In genomic region chrX:129462707-129463106, GRCh38 we compare ENCODE assay signal across 16 cellular contexts.
DNase-seq lines count a peak whose midpoint lies in the region; ATAC-seq, FAIRE-seq and TF ChIP-seq lines count a peak whose summit lies in the region.
"Had no signal": no experiment of that assay in that cellular context is flagged by ENCODE, and none has a peak within 500 bp of the region (broad histone marks: within the 10 kb centered on the region; RNA-seq: fewer than 3 reads in every experiment).

No MANE protein-coding gene starts in this region.

- POLR2A ChIA-PET in PC-3 (lab: Charles Lee; ENCODE audit: unreplicated experiment), result no interaction called here

- H3K4me3 ChIP-seq in PC-3 (ENCODE audit: low read length) (no peak overlapping the region), fibroblast of pulmonary artery (replicated peaks; ENCODE audit: low read depth, low read length) (no peak overlapping the region), small intestine (ENCODE audit: low read depth in 1 of 2, low read length in 2 of 2) (no peak overlapping the region), prostate gland (no peak overlapping the region)
- H3K4me3 ChIP-seq: thyroid gland had no signal

- WGBS in small intestine, 3 donors, result 37 to 55% (median 53%) methylated on average over 3 of the region's 3 CpGs
- WGBS in prostate gland, result 33% methylated on average over 3 of the region's 3 CpGs

- H3K9ac ChIP-seq in PC-3 (ENCODE audit: low read length), result no peak overlapping the region
- H3K9ac ChIP-seq: parathyroid adenoma had no signal

- intact Hi-C loops in PC-3 (cut with micrococcal nuclease), result loop anchor here (5.0 kb wide), 1 partner anchor 145 kb away; no protein-coding TSS in a partner anchor
- intact Hi-C loops in prostate gland (cut with DNase I), result no loop called here

- no TSS peak for BruUV-seq in PC-3 (replicated peaks; lab: Mats Ljungman, UMichigan)

- H3K9me3 ChIP-seq in PC-3 (ENCODE audit: low read length), result no peaks in the 10 kb centered on the region
- H3K9me3 ChIP-seq in small intestine (ENCODE audit: control insufficient read depth, low read depth), result no peaks in the 10 kb centered on the region
- H3K9me3 ChIP-seq in prostate gland, result no peaks in the 10 kb centered on the region
- H3K9me3 ChIP-seq: thyroid gland had no signal

- TF ChIP-seq CTCF in PC-3 (conservative IDR thresholded peaks at IDR 0.05; ENCODE audit: low read depth, low read length) (peak; percentile 46), fibroblast of pulmonary artery (IDR thresholded peaks at IDR 0.05; ENCODE audit: low read length, missing control alignments) (peak; percentile 12), prostate gland (IDR thresholded peaks at IDR 0.05) (no peak)

- no peak overlapping the region for H3K27ac ChIP-seq in PC-3 (ENCODE audit: low read length)
- no peak overlapping the region for H3K27ac ChIP-seq in small intestine (ENCODE audit: low read depth in 1 of 2, low read length in 1 of 2)
- H3K27ac ChIP-seq in prostate gland, result no peak overlapping the region
- H3K27ac ChIP-seq: parathyroid adenoma, thyroid gland had no signal

- H3K4me2 ChIP-seq in PC-3 (ENCODE audit: low read length), result no peak overlapping the region

- no peaks in the 10 kb centered on the region for H4K20me1 ChIP-seq in PC-3 (ENCODE audit: low read length)

- H3F3A ChIP-seq in PC-3 (ENCODE audit: low read length, unreplicated experiment), result no peaks in the 10 kb centered on the region

- H2AFZ ChIP-seq in PC-3 (ENCODE audit: low read length), result no peak overlapping the region
- H2AFZ ChIP-seq: parathyroid adenoma had no signal

- no peak for TF ChIP-seq POLR2A in prostate gland (IDR thresholded peaks at IDR 0.05)

- peak; percentile 96 for FAIRE-seq in small intestine (lab: Jason Lieb, UNC)

- CTCF ChIA-PET in PC-3 (lab: Charles Lee), result no interaction called here

- H3K9me2 ChIP-seq in PC-3 (replicated peaks; ENCODE audit: low read length), result no peaks in the 10 kb centered on the region

- H3K4me1 ChIP-seq in PC-3 (ENCODE audit: insufficient read depth, low read length) (no peaks in the 10 kb centered on the region), small intestine (ENCODE audit: control insufficient read depth in 2 of 2, insufficient read depth in 1 of 2, low read depth in 1 of 2, low read length in 1 of 2) (no peaks in the 10 kb centered on the region), prostate gland (replicated peaks) (no peaks in the 10 kb centered on the region)
- H3K4me1 ChIP-seq: parathyroid adenoma, thyroid gland had no signal

- H3K27me3 ChIP-seq in PC-3 (ENCODE audit: low read length) (no peaks in the 10 kb centered on the region), small intestine (ENCODE audit: control insufficient read depth in 2 of 2, insufficient read depth in 2 of 2, low read length in 2 of 2) (no peaks in the 10 kb centered on the region), prostate gland (replicated peaks; ENCODE audit: insufficient read depth) (no peaks in the 10 kb centered on the region)
- H3K27me3 ChIP-seq: thyroid gland had no signal

- H3K36me3 ChIP-seq in PC-3 (ENCODE audit: low read depth, low read length), result peaks cover 6% of the 10 kb centered on the region; the same call in 1 of the 2 replicates
- H3K36me3 ChIP-seq in small intestine (ENCODE audit: control insufficient read depth in 2 of 2, insufficient read depth in 2 of 2, low read length in 2 of 2), result no peaks in the 10 kb centered on the region
- no peaks in the 10 kb centered on the region for H3K36me3 ChIP-seq in prostate gland

- peak; percentile 21 for DNase-seq in NOMO-1 treated with DMSO at 0.1 percent for 48 hours (lab: John Stamatoyannopoulos, UW; ENCODE audit: unreplicated experiment)
- DNase-seq in NOMO-1 (lab: John Stamatoyannopoulos, UW; ENCODE audit: unreplicated experiment in 2 of 2), result no peak
- DNase-seq in PC-3, result peak; percentile 7
- DNase-seq in fibroblast of pulmonary artery (ENCODE audit: low read depth), result no peak
- DNase-seq in small intestine, result no peak
- no peak for DNase-seq in stimulated activated naive CD4-positive, alpha-beta T cell (lab: John Stamatoyannopoulos, UW)
- DNase-seq in prostate gland (ENCODE audit: low spot score), result no peak
- DNase-seq: activated CD4-positive, alpha-beta T cell treated with anti-CD3 and anti-CD28 coated beads, Interleukin-2, amount 50 U/mL, for 1 hour; activated T-cell treated with anti-CD3 and anti-CD28 coated beads, Interleukin-2, amount 50 U/mL, for 72 hours; cortex of kidney; mesendoderm; MV-4-11; NCI-H345; thyroid gland had no signal

- no peaks in the 10 kb centered on the region for H3K79me2 ChIP-seq in PC-3 (ENCODE audit: low read length)
- H3K79me2 ChIP-seq: parathyroid adenoma had no signal

- ATAC-seq in PC-3 (no peak), HG03378 (IDR thresholded peaks at IDR 0.05; ENCODE audit: unreplicated experiment) (no peak)
- ATAC-seq: activated T-cell treated with anti-CD3 and anti-CD28 coated beads, Interleukin-2, amount 50 U/mL, for 72 hours had no signal

Comparison
In these comparisons a context has a peak if more than half of its experiments do, and no peak if none do; other contexts are left out.
1. DNase-seq: peak in NOMO-1 treated with DMSO at 0.1 percent for 48 hours (single experiment) and PC-3 (single experiment); none in NOMO-1 (0 of 2), fibroblast of pulmonary artery (single experiment), small intestine (single experiment), stimulated activated naive CD4-positive, alpha-beta T cell (0 of 6) and prostate gland (single experiment).
2. CTCF ChIP-seq: peak in PC-3 (single experiment) and fibroblast of pulmonary artery (single experiment); none in prostate gland (0 of 4).